ENCODE assay signal across 30 cellular contexts in genomic region chr12:111064982-111065381, GRCh38. TPM values are rescaled to one million over a fixed set of nuclear protein-coding genes. Genes with fewer than 3 reads are reported as not detected.
"Had no signal": no experiment of that assay in that cellular context is flagged by ENCODE, and none has a peak within 500 bp of the region (broad histone marks: within the 10 kb centered on the region; RNA-seq: fewer than 3 reads in every experiment).

No MANE protein-coding gene starts in this region.

- H3K4me1 Mint-ChIP-seq: stimulated activated naive B cell treated with anti-CD40 and anti-IgM and Interleukin-4, amounts not matched to agents 10 μg/mL and 1 μg/mL and 100 μg/mL, for 72 hours had no signal

- H3K27me3 ChIP-seq: hepatocyte, pancreas, right atrium auricular region, testis, thyroid gland, transverse colon, upper lobe of left lung, vagina had no signal

- ATAC-seq: left ventricle myocardium superior; lower lobe of right lung; naive thymus-derived CD8-positive, alpha-beta T cell; pancreas; sciatic nerve; stimulated activated naive B cell treated with anti-CD40 and anti-IgM and Interleukin-4, amounts not matched to agents 10 μg/mL and 1 μg/mL and 100 μg/mL, for 72 hours; stimulated activated naive CD8-positive, alpha-beta T cell treated with anti-CD3 and anti-CD28 coated beads, Interleukin-15, Interleukin-2, amounts not matched to agents 100 U/mL and 50 U/mL, for 24 hours had no signal

- H3K36me3 Mint-ChIP-seq: naive thymus-derived CD8-positive, alpha-beta T cell; stimulated activated naive B cell treated with anti-CD40 and anti-IgM and Interleukin-4, amounts not matched to agents 10 μg/mL and 1 μg/mL and 100 μg/mL, for 72 hours had no signal

- H3K9me3 Mint-ChIP-seq: naive thymus-derived CD8-positive, alpha-beta T cell; nephron; neural crest cell had no signal

- H3K4me3 Mint-ChIP-seq: nephron; neural crest cell; stimulated activated naive B cell treated with anti-CD40 and anti-IgM and Interleukin-4, amounts not matched to agents 10 μg/mL and 1 μg/mL and 100 μg/mL, for 72 hours had no signal

- H3K4me3 ChIP-seq: hepatocyte, lower lobe of right lung, pancreas, right atrium auricular region, skin epidermis, stomach, testis, thyroid gland, transverse colon, upper lobe of left lung, vagina had no signal

- H3K27ac Mint-ChIP-seq: nephron; stimulated activated naive B cell treated with anti-CD40 and anti-IgM and Interleukin-4, amounts not matched to agents 10 μg/mL and 1 μg/mL and 100 μg/mL, for 72 hours had no signal

- H3K27ac ChIP-seq: hepatocyte, lower lobe of right lung, pancreas, right atrium auricular region, skin epidermis, stomach, testis, thyroid gland, transverse colon, upper lobe of left lung, vagina had no signal

- H3K9me3 ChIP-seq: lower lobe of right lung, pancreas, right atrium auricular region, stomach, testis, thyroid gland, transverse colon, upper lobe of left lung, vagina had no signal

- DNase-seq: islet precursor cell; left ventricle myocardium superior; lower lobe of right lung; mammary epithelial cell; mesenchymal stem cell; naive thymus-derived CD8-positive, alpha-beta T cell; nucleus accumbens; pancreas; stimulated activated CD4-positive, alpha-beta T cell treated with anti-CD3 and anti-CD28 coated beads, Interleukin-12 subunit alpha, Interleukin-12 subunit beta, amount 100 ng/mL, for 4 hours; stimulated activated CD4-positive, alpha-beta T cell treated with anti-CD3 and anti-CD28 coated beads, Interleukin-15, amount 100 ng/mL, for 24 hours; stimulated activated CD4-positive, alpha-beta T cell treated with anti-CD3 and anti-CD28 coated beads, Interleukin-2, amount 100 ng/mL, for 24 hours; stimulated activated CD4-positive, alpha-beta T cell treated with anti-CD3 and anti-CD28 coated beads, Interleukin-4, amount 100 ng/mL, for 1 hour; stimulated activated naive B cell treated with anti-CD40 and anti-IgM and Interleukin-4, amounts not matched to agents 10 μg/mL and 1 μg/mL and 100 μg/mL, for 72 hours; stimulated activated naive CD8-positive, alpha-beta T cell treated with anti-CD3 and anti-CD28 coated beads, Interleukin-15, Interleukin-2, amounts not matched to agents 100 U/mL and 50 U/mL, for 24 hours; stomach; testis; thyroid gland; transverse colon; upper lobe of left lung had no signal

- H3K4me1 ChIP-seq: lower lobe of right lung, pancreas, right atrium auricular region, stomach, testis, thyroid gland, transverse colon, upper lobe of left lung, vagina had no signal

- H3K36me3 ChIP-seq: lower lobe of right lung, pancreas, right atrium auricular region, stomach, thyroid gland, transverse colon, upper lobe of left lung, vagina had no signal

RNA-seq across cellular contexts. Expression of gene CUX2, which starts 31.0 kb away (rescaled TPM):
- total RNA-seq: kidney epithelial cell, left ventricle myocardium superior, lower lobe of right lung, mammary epithelial cell, osteoblast, pulmonary artery endothelial cell, renal cortical epithelial cell, right atrium auricular region had no signal
